In the genomic region with DNA sequence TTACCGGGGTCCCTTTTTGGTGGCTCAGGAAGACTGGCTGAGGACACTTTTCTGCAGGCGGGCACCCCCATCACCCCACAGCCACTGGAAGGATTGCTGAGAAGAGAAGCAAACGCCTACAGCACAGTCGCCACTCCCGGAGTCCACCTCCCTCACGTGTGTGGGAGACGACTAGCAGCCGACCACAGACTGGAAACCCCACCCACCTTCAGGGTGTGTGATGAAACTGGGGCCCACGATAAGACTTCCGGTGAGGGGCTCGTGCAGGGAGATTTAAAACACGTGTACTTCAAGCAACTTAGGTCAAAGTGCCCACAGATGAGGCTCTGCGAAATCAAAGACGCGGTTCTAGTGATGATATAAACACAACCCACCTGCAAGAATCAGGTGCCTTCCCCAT, we compare ENCODE assay signal across 8 cellular contexts. TPM values are rescaled to one million over a fixed set of nuclear protein-coding genes. Genes with fewer than 3 reads are reported as not detected.
DNase-seq lines count a peak whose midpoint lies in the region; ATAC-seq and TF ChIP-seq lines count a peak whose summit lies in the region.

No MANE protein-coding gene starts in this region.

- intact Hi-C loops in activated CD4-positive, alpha-beta T cell treated with anti-CD3 and anti-CD28 coated beads for 36 hours (cut with DNase I, micrococcal nuclease): loop anchor here in 1 of 2 experiments (10.0 kb wide), 1 partner anchor 732 kb away; no protein-coding TSS in a partner anchor
- intact Hi-C loops in mammary epithelial cell (cut with micrococcal nuclease) (no loop called here), esophagus squamous epithelium (cut with DNase I) (no loop called here)

- no peaks in the 10 kb centered on the region for H3K27me3 ChIP-seq in brain microvascular endothelial cell (replicated peaks)
- no peaks in the 10 kb centered on the region for H3K27me3 ChIP-seq in mammary epithelial cell (ENCODE audit: insufficient read depth, low read length)
- H3K27me3 ChIP-seq in esophagus squamous epithelium: no peaks in the 10 kb centered on the region

- H3K4me3 ChIP-seq in brain microvascular endothelial cell (ENCODE audit: low read depth, low read length): no peak overlapping the region
- H3K4me3 ChIP-seq in mammary epithelial cell (replicated peaks in 1 of 3; ENCODE audit: insufficient read depth in 1 of 3, low read depth in 2 of 3, low read length in 3 of 3): no peak overlapping the region
- H3K4me3 ChIP-seq in esophagus squamous epithelium: no peak overlapping the region

- H2AFZ ChIP-seq in mammary epithelial cell (ENCODE audit: low read depth, low read length): no peak overlapping the region

- 87% methylated on average over 15 of the region's 15 CpGs for whole genome bisulfite sequencing in mammary epithelial cell (ENCODE audit: low coverage, missing lambda C conversion rate)
- 78 to 84% methylated on average over 11 to 13 of the region's 15 CpGs for WGBS in esophagus squamous epithelium, 2 donors

- no peak overlapping the region for H3K4me2 ChIP-seq in mammary epithelial cell (ENCODE audit: insufficient read depth, low read depth, low read length)

- dilution Hi-C loops in mammary epithelial cell (cut with HindIII; ENCODE audit: low sequenced_read_pairs): no loop called here

- H3K4me1 ChIP-seq in mammary epithelial cell (ENCODE audit: insufficient read depth, low read length): peaks cover 34% of the 10 kb centered on the region
- H3K4me1 ChIP-seq in esophagus squamous epithelium: peaks cover 18 to 90% (median 40%) of the 10 kb centered on the region in 3 donors

- ATAC-seq in GM19351 (IDR thresholded peaks at IDR 0.05; ENCODE audit: unreplicated experiment) (peak; percentile 20), SK-N-SH treated with all-trans-retinoic acid at 6 μM for 48 hours (no peak)
- no peak for ATAC-seq in activated CD4-positive, alpha-beta T cell treated with anti-CD3 and anti-CD28 coated beads for 36 hours

- TF ChIP-seq CTCF in brain microvascular endothelial cell (IDR thresholded peaks at IDR 0.05; ENCODE audit: low read depth, low read length, missing control alignments): no peak
- no peak for TF ChIP-seq CTCF in mammary epithelial cell (conservative IDR thresholded peaks at IDR 0.05 in 1 of 2, IDR thresholded peaks at IDR 0.05 in 1 of 2; ENCODE audit: extremely low read depth in 1 of 2, insufficient read depth in 1 of 2, low read depth in 1 of 2, low read length in 2 of 2)
- no peak for TF ChIP-seq CTCF in esophagus squamous epithelium (IDR thresholded peaks at IDR 0.05)

- peaks cover 60% of the 10 kb centered on the region for H3K79me2 ChIP-seq in mammary epithelial cell (ENCODE audit: insufficient read depth, low read length)

- H3K27me3 Mint-ChIP-seq in activated CD4-positive, alpha-beta T cell treated with anti-CD3 and anti-CD28 coated beads for 36 hours: no peaks in the 10 kb centered on the region

- H3K9ac ChIP-seq in mammary epithelial cell (ENCODE audit: insufficient read depth, low read length): no peak overlapping the region

- H3K4me3 Mint-ChIP-seq in activated CD4-positive, alpha-beta T cell treated with anti-CD3 and anti-CD28 coated beads for 36 hours: peak overlapping the region; percentile 16

- H3K4me1 Mint-ChIP-seq in activated CD4-positive, alpha-beta T cell treated with anti-CD3 and anti-CD28 coated beads for 36 hours: peaks cover 93% of the 10 kb centered on the region

- no peaks in the 10 kb centered on the region for H3K9me3 Mint-ChIP-seq in activated CD4-positive, alpha-beta T cell treated with anti-CD3 and anti-CD28 coated beads for 36 hours (ENCODE audit: low read depth)

- peaks cover 54% of the 10 kb centered on the region for H3K36me3 Mint-ChIP-seq in activated CD4-positive, alpha-beta T cell treated with anti-CD3 and anti-CD28 coated beads for 36 hours (ENCODE audit: low read depth)

- CTCF ChIA-PET in activated CD4-positive, alpha-beta T cell treated with anti-CD3 and anti-CD28 coated beads for 36 hours (lab: Charles Lee): interaction anchor here (1.2 to 1.7 kb wide), 3 partner anchors 17 to 39 kb away, joined by 3 to 9 read pairs (median 4); no protein-coding TSS in a partner anchor
- CTCF ChIA-PET in mammary epithelial cell (lab: Charles Lee; ENCODE audit: low non-redundant PET): no interaction called here

- H3K9me3 ChIP-seq in mammary epithelial cell (replicated peaks; ENCODE audit: insufficient read depth, low read length): no peaks in the 10 kb centered on the region
- no peaks in the 10 kb centered on the region for H3K9me3 ChIP-seq in esophagus squamous epithelium

- POLR2A ChIA-PET in activated CD4-positive, alpha-beta T cell treated with anti-CD3 and anti-CD28 coated beads for 36 hours (lab: Charles Lee): no interaction called here

- no peak for TF ChIP-seq POLR2A in esophagus squamous epithelium (IDR thresholded peaks at IDR 0.05)

- H3K27ac Mint-ChIP-seq in activated CD4-positive, alpha-beta T cell treated with anti-CD3 and anti-CD28 coated beads for 36 hours: peak overlapping the region; percentile 52

- DNase-seq in activated CD4-positive, alpha-beta T cell treated with anti-CD3 and anti-CD28 coated beads for 36 hours: peak; percentile 79
- DNase-seq in brain microvascular endothelial cell: no peak
- DNase-seq in stimulated activated CD4-positive, alpha-beta T cell treated with anti-CD3 and anti-CD28 coated beads, Interleukin-4, amount 100 ng/mL, for 4 hours: peak; percentile 55 to 85
- DNase-seq in NCI-H1105 (lab: John Stamatoyannopoulos, UW): no peak
- no peak for DNase-seq in mammary epithelial cell
- DNase-seq in esophagus squamous epithelium (lab: John Stamatoyannopoulos, UW): no peak

- BruUV-seq in mammary epithelial cell (replicated peaks; lab: Mats Ljungman, UMichigan): no TSS peak

- H3K36me3 ChIP-seq in brain microvascular endothelial cell (replicated peaks) (no peaks in the 10 kb centered on the region), mammary epithelial cell (ENCODE audit: insufficient read depth, low read length) (peaks cover 5% of the 10 kb centered on the region), esophagus squamous epithelium (peaks cover 0 to 24% (median 3%) of the 10 kb centered on the region in 3 donors)

- in situ Hi-C loops in brain microvascular endothelial cell (cut with HindIII; ENCODE audit: low pct_ligation_motif_present, low sequenced_read_pairs): no loop called here
- in situ Hi-C loops in mammary epithelial cell (cut with MboI; ENCODE audit: low sequenced_read_pairs in 2 of 2): no loop called here

- H3K27ac ChIP-seq in brain microvascular endothelial cell (peak overlapping the region; percentile 91), mammary epithelial cell (ENCODE audit: insufficient read depth, low read depth, low read length) (no peak overlapping the region), esophagus squamous epithelium (peak overlapping the region in 2 of 4 donors; percentile 79)

- no peaks in the 10 kb centered on the region for H4K20me1 ChIP-seq in mammary epithelial cell (ENCODE audit: insufficient read depth, low read length)

TF ChIP-seq in SK-N-SH treated with all-trans-retinoic acid at 6 μM for 48 hours, 23 proteins besides CTCF, POLR2A, EP300 and RAD21 (continues in another document):
- no peak for TF ChIP-seq ZFP3 (CRISPR knock-in tag; IDR thresholded peaks at IDR 0.05)
- TF ChIP-seq OSR1 (CRISPR knock-in tag; IDR thresholded peaks at IDR 0.05): no peak
- no peak for TF ChIP-seq BACH2 (CRISPR knock-in tag; IDR thresholded peaks at IDR 0.05; ENCODE audit: borderline replicate concordance)
- TF ChIP-seq ZNF70 (CRISPR knock-in tag; IDR thresholded peaks at IDR 0.05): no peak
- TF ChIP-seq, protein P1, sequence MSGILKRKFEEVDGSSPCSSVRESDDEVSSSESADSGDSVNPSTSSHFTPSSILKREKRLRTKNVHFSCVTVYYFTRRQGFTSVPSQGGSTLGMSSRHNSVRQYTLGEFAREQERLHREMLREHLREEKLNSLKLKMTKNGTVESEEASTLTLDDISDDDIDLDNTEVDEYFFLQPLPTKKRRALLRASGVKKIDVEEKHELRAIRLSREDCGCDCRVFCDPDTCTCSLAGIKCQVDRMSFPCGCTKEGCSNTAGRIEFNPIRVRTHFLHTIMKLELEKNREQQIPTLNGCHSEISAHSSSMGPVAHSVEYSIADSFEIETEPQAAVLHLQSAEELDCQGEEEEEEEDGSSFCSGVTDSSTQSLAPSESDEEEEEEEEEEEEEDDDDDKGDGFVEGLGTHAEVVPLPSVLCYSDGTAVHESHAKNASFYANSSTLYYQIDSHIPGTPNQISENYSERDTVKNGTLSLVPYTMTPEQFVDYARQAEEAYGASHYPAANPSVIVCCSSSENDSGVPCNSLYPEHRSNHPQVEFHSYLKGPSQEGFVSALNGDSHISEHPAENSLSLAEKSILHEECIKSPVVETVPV (CRISPR knock-in tag; IDR thresholded peaks at IDR 0.05): no peak
- TF ChIP-seq ZFP30 (CRISPR knock-in tag; IDR thresholded peaks at IDR 0.05): no peak
- TF ChIP-seq, protein P2, sequence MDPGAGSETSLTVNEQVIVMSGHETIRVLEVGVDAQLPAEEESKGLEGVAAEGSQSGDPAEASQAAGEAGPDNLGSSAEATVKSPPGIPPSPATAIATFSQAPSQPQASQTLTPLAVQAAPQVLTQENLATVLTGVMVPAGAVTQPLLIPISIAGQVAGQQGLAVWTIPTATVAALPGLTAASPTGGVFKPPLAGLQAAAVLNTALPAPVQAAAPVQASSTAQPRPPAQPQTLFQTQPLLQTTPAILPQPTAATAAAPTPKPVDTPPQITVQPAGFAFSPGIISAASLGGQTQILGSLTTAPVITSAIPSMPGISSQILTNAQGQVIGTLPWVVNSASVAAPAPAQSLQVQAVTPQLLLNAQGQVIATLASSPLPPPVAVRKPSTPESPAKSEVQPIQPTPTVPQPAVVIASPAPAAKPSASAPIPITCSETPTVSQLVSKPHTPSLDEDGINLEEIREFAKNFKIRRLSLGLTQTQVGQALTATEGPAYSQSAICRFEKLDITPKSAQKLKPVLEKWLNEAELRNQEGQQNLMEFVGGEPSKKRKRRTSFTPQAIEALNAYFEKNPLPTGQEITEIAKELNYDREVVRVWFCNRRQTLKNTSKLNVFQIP (CRISPR knock-in tag; IDR thresholded peaks at IDR 0.05; ENCODE audit: borderline replicate concordance, low read depth): no peak
- no peak for TF ChIP-seq SNAI2 (CRISPR knock-in tag; IDR thresholded peaks at IDR 0.05)
- no peak for TF ChIP-seq ISL1 (CRISPR knock-in tag; IDR thresholded peaks at IDR 0.05)
- TF ChIP-seq CSDC2 (CRISPR knock-in tag; IDR thresholded peaks at IDR 0.05): no peak
- TF ChIP-seq TCF4 (CRISPR knock-in tag; IDR thresholded peaks at IDR 0.05; ENCODE audit: borderline replicate concordance): no peak

RNA-seq across cellular contexts. Expression of a gene that starts 26.3 kb away (rescaled TPM):
- total RNA-seq in activated CD4-positive, alpha-beta T cell treated with anti-CD3 and anti-CD28 coated beads for 36 hours: 10 to 100 TPM; 47.0 to 65.7 TPM
- 10 to 100 TPM; 30.7 to 43.3 TPM for total RNA-seq in mammary epithelial cell
- 17.2 TPM for polyA plus RNA-seq in mammary epithelial cell
- polyA minus RNA-seq in mammary epithelial cell: 45.9 TPM
- 10 to 100 TPM; 21.9 to 38.9 (median 25.2) TPM for total RNA-seq in esophagus squamous epithelium

Comparison
In these comparisons a context has a peak if more than half of its experiments do, and no peak if none do; other contexts are left out.
1. DNase-seq: peak in activated CD4-positive, alpha-beta T cell treated with anti-CD3 and anti-CD28 coated beads for 36 hours (single experiment) and stimulated activated CD4-positive, alpha-beta T cell treated with anti-CD3 and anti-CD28 coated beads, Interleukin-4, amount 100 ng/mL, for 4 hours (2 of 2); none in brain microvascular endothelial cell (single experiment), NCI-H1105 (single experiment), mammary epithelial cell (single experiment) and esophagus squamous epithelium (single experiment).